In genomic region chr15:40915679-40916078, GRCh38 we compare ENCODE assay signal across 1 cellular context.
TF ChIP-seq lines count a peak whose summit lies in the region.

No MANE protein-coding gene starts in this region.

TF ChIP-seq in IMR-90, 13 proteins besides CTCF, POLR2A, EP300 and RAD21 (continued from another document):
- TF ChIP-seq ELK1 (IDR thresholded peaks at IDR 0.05; ENCODE audit: borderline replicate concordance, low read depth, low read length): no peak
- no peak for TF ChIP-seq MXI1 (IDR thresholded peaks at IDR 0.05; ENCODE audit: borderline replicate concordance, low read depth, low read length)
- TF ChIP-seq, protein P1, sequence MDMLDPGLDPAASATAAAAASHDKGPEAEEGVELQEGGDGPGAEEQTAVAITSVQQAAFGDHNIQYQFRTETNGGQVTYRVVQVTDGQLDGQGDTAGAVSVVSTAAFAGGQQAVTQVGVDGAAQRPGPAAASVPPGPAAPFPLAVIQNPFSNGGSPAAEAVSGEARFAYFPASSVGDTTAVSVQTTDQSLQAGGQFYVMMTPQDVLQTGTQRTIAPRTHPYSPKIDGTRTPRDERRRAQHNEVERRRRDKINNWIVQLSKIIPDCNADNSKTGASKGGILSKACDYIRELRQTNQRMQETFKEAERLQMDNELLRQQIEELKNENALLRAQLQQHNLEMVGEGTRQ (IDR thresholded peaks at IDR 0.05; ENCODE audit: low read depth, low read length): no peak
- no peak for TF ChIP-seq FOS (IDR thresholded peaks at IDR 0.05; ENCODE audit: low read depth, low read length)
- no peak for TF ChIP-seq MAZ (IDR thresholded peaks at IDR 0.05; ENCODE audit: borderline replicate concordance, low read depth, low read length)
- no peak for TF ChIP-seq SMC3 (IDR thresholded peaks at IDR 0.05; ENCODE audit: low read depth, low read length)
- TF ChIP-seq RFX5 (IDR thresholded peaks at IDR 0.05; ENCODE audit: low read depth, low read length): no peak
